9 cellular contexts compared by ENCODE assay signal in the genomic region with DNA sequence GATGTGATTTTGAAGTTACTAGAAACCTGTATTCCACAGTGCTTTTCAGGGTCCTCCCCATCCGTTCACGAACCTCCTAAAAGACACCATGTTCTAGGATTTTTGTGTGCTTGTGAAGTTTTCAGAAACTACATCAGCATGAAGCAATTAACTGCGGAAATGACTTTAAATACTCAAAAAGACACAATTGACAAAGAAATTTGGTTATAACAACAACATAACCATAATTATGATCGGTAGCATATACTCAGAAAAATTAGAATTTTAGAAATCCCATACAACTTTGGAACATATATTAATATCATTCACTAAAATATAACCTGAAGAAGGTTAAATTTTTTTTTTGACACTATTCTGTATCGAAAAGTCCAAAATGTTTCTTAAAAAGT. TPM values are rescaled to one million over a fixed set of nuclear protein-coding genes. Genes with fewer than 3 reads are reported as not detected.
A peak's percentile ranks its signal among the peaks of the same experiment; 100 is the strongest.
DNase-seq lines count a peak whose midpoint lies in the region; ATAC-seq and TF ChIP-seq lines count a peak whose summit lies in the region.
"Had no signal": no experiment of that assay in that cellular context is flagged by ENCODE, and none has a peak within 500 bp of the region (broad histone marks: within the 10 kb centered on the region; RNA-seq: fewer than 3 reads in every experiment).

No MANE protein-coding gene starts in this region.

- CTCF ChIA-PET in AG04449 (lab: Yijun Ruan, JAX): no interaction called here
- CTCF ChIA-PET in naive thymus-derived CD4-positive, alpha-beta T cell (lab: Charles Lee): interaction anchor here (0.6 kb wide), 1 partner anchor 921 kb away, joined by 3 read pairs; no protein-coding TSS in a partner anchor

- H3K9me3 Mint-ChIP-seq in naive thymus-derived CD4-positive, alpha-beta T cell: peaks cover 0 to 6% (median 0%) of the 10 kb centered on the region in 11 donors

- H3K27ac Mint-ChIP-seq in naive thymus-derived CD4-positive, alpha-beta T cell: peak overlapping the region; percentile 94 to 100 (median 99)

- no peak for DNase-seq in AG04449 (ENCODE audit: low read depth, low spot score)
- DNase-seq in coronary artery (ENCODE audit: low spot score): no peak
- DNase-seq in naive thymus-derived CD4-positive, alpha-beta T cell: no peak
- no peak for DNase-seq in Ammon's horn (ENCODE audit: low spot score)
- no peak for DNase-seq in kidney tubule cell (ENCODE audit: low spot score)
- no peak for DNase-seq in SK-N-DZ (ENCODE audit: low spot score)
- no peak for DNase-seq in NCI-H2196 treated with DMSO at 0.1 percent for 48 hours (lab: John Stamatoyannopoulos, UW; ENCODE audit: unreplicated experiment)

- H3K4me1 Mint-ChIP-seq in naive thymus-derived CD4-positive, alpha-beta T cell: peaks cover 9 to 25% (median 20%) of the 10 kb centered on the region in 7 donors

- TF ChIP-seq CTCF in AG04449 (IDR thresholded peaks at IDR 0.05; ENCODE audit: insufficient read depth, low read length, missing control alignments) (no peak), Loucy (conservative IDR thresholded peaks at IDR 0.05; ENCODE audit: low read length) (no peak), coronary artery (IDR thresholded peaks at IDR 0.05) (no peak)

- no peaks in the 10 kb centered on the region for H3K9me3 ChIP-seq in Loucy (ENCODE audit: insufficient read depth, low read depth, low read length)
- no peaks in the 10 kb centered on the region for H3K9me3 ChIP-seq in naive thymus-derived CD4-positive, alpha-beta T cell (ENCODE audit: control insufficient read depth in 2 of 3, low read length in 3 of 3)

- peak overlapping the region; percentile 82 for H2AFZ ChIP-seq in Loucy (ENCODE audit: low read length)

- H3K4me3 Mint-ChIP-seq in naive thymus-derived CD4-positive, alpha-beta T cell: peak overlapping the region; percentile 80 to 97 (median 91)

- POLR2A ChIA-PET in AG04449 (lab: Yijun Ruan, JAX): no interaction called here
- POLR2A ChIA-PET in naive thymus-derived CD4-positive, alpha-beta T cell (lab: Charles Lee): interaction anchor here (0.6 to 1.0 kb wide), 3 partner anchors 10 to 1551 kb away, joined by 3 read pairs; a partner anchor contains a TSS

- H3K36me3 Mint-ChIP-seq in naive thymus-derived CD4-positive, alpha-beta T cell: peaks cover 0 to 14% (median 9%) of the 10 kb centered on the region in 5 donors

- H3K36me3 ChIP-seq in Loucy (ENCODE audit: insufficient read depth, low read length): no peaks in the 10 kb centered on the region
- H3K36me3 ChIP-seq in naive thymus-derived CD4-positive, alpha-beta T cell (ENCODE audit: control insufficient read depth in 2 of 3, insufficient read depth in 3 of 3, low read length in 3 of 3): no peaks in the 10 kb centered on the region

- H3F3A ChIP-seq in Loucy (ENCODE audit: low read depth): no peaks in the 10 kb centered on the region

- no peaks in the 10 kb centered on the region; the same call in 1 of the 2 replicates for H3K9me2 ChIP-seq in Loucy (replicated peaks; ENCODE audit: low read depth, low read length)

- peaks cover 6% of the 10 kb centered on the region; the same call in 1 of the 2 replicates for H3K79me2 ChIP-seq in Loucy (ENCODE audit: insufficient read depth, low read length)

- H3K27me3 ChIP-seq in Loucy (ENCODE audit: insufficient read depth, low read length, poor library complexity, severe bottlenecking): no peaks in the 10 kb centered on the region
- no peaks in the 10 kb centered on the region for H3K27me3 ChIP-seq in naive thymus-derived CD4-positive, alpha-beta T cell (ENCODE audit: control insufficient read depth in 2 of 2, insufficient read depth in 2 of 2, low read length in 2 of 2)

- peak overlapping the region; percentile 99 for H3K9ac ChIP-seq in Loucy (ENCODE audit: low read depth, low read length, poor library complexity, severe bottlenecking)

- peaks cover 23% of the 10 kb centered on the region for H3K4me1 ChIP-seq in Loucy (ENCODE audit: insufficient read depth, low read length, poor library complexity, severe bottlenecking)
- peaks cover 18 to 19% of the 10 kb centered on the region in 2 donors for H3K4me1 ChIP-seq in naive thymus-derived CD4-positive, alpha-beta T cell (ENCODE audit: control insufficient read depth in 2 of 2, insufficient read depth in 2 of 2, low read length in 2 of 2)

- H3K27me3 Mint-ChIP-seq in naive thymus-derived CD4-positive, alpha-beta T cell: peaks cover 0 to 4% (median 0%) of the 10 kb centered on the region in 5 donors

- H3K27ac ChIP-seq in coronary artery: peak overlapping the region; percentile 83 to 93
- peak overlapping the region; percentile 82 for H3K27ac ChIP-seq in naive thymus-derived CD4-positive, alpha-beta T cell (ENCODE audit: low read depth, low read length)

- no peak for ATAC-seq in naive thymus-derived CD4-positive, alpha-beta T cell

- H3K4me2 ChIP-seq in Loucy (ENCODE audit: low read depth, low read length, poor library complexity, severe bottlenecking): peak overlapping the region; percentile 92

- no peaks in the 10 kb centered on the region for H4K20me1 ChIP-seq in Loucy (ENCODE audit: insufficient read depth, low read length, poor library complexity, severe bottlenecking)

- H3K4me3 ChIP-seq in AG04449 (ENCODE audit: low read depth, low read length) (peak overlapping the region; percentile 69), Loucy (ENCODE audit: low read length, poor library complexity, severe bottlenecking) (peak overlapping the region; percentile 95), coronary artery (peak overlapping the region; percentile 70)
- peak overlapping the region; percentile 52 for H3K4me3 ChIP-seq in naive thymus-derived CD4-positive, alpha-beta T cell (ENCODE audit: low read length)

- intact Hi-C loops in naive thymus-derived CD4-positive, alpha-beta T cell (cut with micrococcal nuclease): loop anchor here (2.0 to 5.0 kb wide), 7 partner anchors 454 to 1014 kb away; a partner anchor contains a TSS

RNA-seq across cellular contexts. Expression of a gene that starts 43.8 kb away (rescaled TPM):
- total RNA-seq in naive thymus-derived CD4-positive, alpha-beta T cell: 10 to 100 TPM in 1 of 5 experiments, 1 to 10 TPM in 3, under 1 TPM in 1; 0.22 to 27.0 (median 4.6) TPM
- not detected for polyA plus RNA-seq in naive thymus-derived CD4-positive, alpha-beta T cell
- 12.9 and 14.3 TPM in 2 replicates for polyA plus RNA-seq in SK-N-DZ (2014; cell fraction: cytosol; rRNA removed)
- polyA plus RNA-seq in SK-N-DZ (2014; cell fraction: nucleus; rRNA removed): 17.7 and 19.5 TPM in 2 replicates
- total RNA-seq: T-helper 1 cell treated with Interleukin-12 subunit alpha and Interleukin-12 subunit beta and Interleukin-4 antibody, amounts not matched to agents 30 ng/mL and 1 ng/mL, for 36 hours had no signal
